Comparison of ENCODE assay signal across 10 cellular contexts in genomic region chr10:6399241-6399701, GRCh38.
DNase-seq lines count a peak whose midpoint lies in the region; ATAC-seq and TF ChIP-seq lines count a peak whose summit lies in the region.
"Had no signal": no experiment of that assay in that cellular context is flagged by ENCODE, and none has a peak within 500 bp of the region (broad histone marks: within the 10 kb centered on the region; RNA-seq: fewer than 3 reads in every experiment).

No MANE protein-coding gene starts in this region.

- H3K27ac ChIP-seq in upper lobe of right lung (no peak overlapping the region), gastrocnemius medialis (no peak overlapping the region)

- peaks cover 34 to 37% of the 10 kb centered on the region in 2 donors for H3K4me1 Mint-ChIP-seq in natural killer cell treated with Interleukin-12 subunit alpha and Interleukin-12 subunit beta and Interleukin-15 and Interleukin-18, amount 100 ng/mL, for 72 hours (ENCODE audit: low read depth in 2 of 2)
- peaks cover 7 to 8% of the 10 kb centered on the region in 2 donors for H3K4me1 Mint-ChIP-seq in natural killer cell

- intact Hi-C loops in natural killer cell (cut with micrococcal nuclease): no loop called here
- intact Hi-C loops in upper lobe of right lung (cut with DNase I): no loop called here
- intact Hi-C loops in gastrocnemius medialis (cut with DNase I; ENCODE audit: low total_unique reads): no loop called here

- no peak overlapping the region for H3K9ac ChIP-seq in adipocyte (ENCODE audit: low read length)

- no peaks in the 10 kb centered on the region for H3K9me3 Mint-ChIP-seq in natural killer cell treated with Interleukin-12 subunit alpha and Interleukin-12 subunit beta and Interleukin-15 and Interleukin-18, amount 100 ng/mL, for 72 hours
- H3K9me3 Mint-ChIP-seq in natural killer cell: no peaks in the 10 kb centered on the region

- in situ Hi-C loops in gastrocnemius medialis (cut with MboI; ENCODE audit: low sequenced_read_pairs in 4 of 4): loop anchor here in 3 of 4 donors (10.0 to 25.0 kb wide), 2 partner anchors 162 to 294 kb away; no protein-coding TSS in a partner anchor

- ATAC-seq in natural killer cell treated with Interleukin-12 subunit alpha and Interleukin-12 subunit beta and Interleukin-15 and Interleukin-18, amount 100 ng/mL, for 72 hours: no peak
- ATAC-seq in natural killer cell: no peak
- no peak for ATAC-seq in left lobe of liver
- peak; percentile 60 for ATAC-seq in upper lobe of right lung
- no peak for ATAC-seq in gastrocnemius medialis
- no peak for ATAC-seq in GM18873 (IDR thresholded peaks at IDR 0.05; ENCODE audit: low FRiP score, unreplicated experiment)
- ATAC-seq in GM21515 (IDR thresholded peaks at IDR 0.05; ENCODE audit: unreplicated experiment): no peak

- DNase-seq in natural killer cell treated with Interleukin-12 subunit alpha and Interleukin-12 subunit beta and Interleukin-15 and Interleukin-18, amount 100 ng/mL, for 72 hours (ENCODE audit: low spot score): no peak
- DNase-seq in natural killer cell (no peak), adipocyte (ENCODE audit: low read depth) (peak; percentile 85), left lobe of liver (ENCODE audit: low spot score) (peak; percentile 55), upper lobe of right lung (no peak), gastrocnemius medialis (no peak)
- DNase-seq: BE2C, SHP77 treated with DMSO at 0.1 percent for 48 hours had no signal

- peak overlapping the region; percentile 59 to 80 for H3K27ac Mint-ChIP-seq in natural killer cell treated with Interleukin-12 subunit alpha and Interleukin-12 subunit beta and Interleukin-15 and Interleukin-18, amount 100 ng/mL, for 72 hours
- no peak overlapping the region for H3K27ac Mint-ChIP-seq in natural killer cell

- H3K36me3 ChIP-seq in adipocyte (ENCODE audit: control insufficient read depth, insufficient read depth, low read length, severe bottlenecking) (no peaks in the 10 kb centered on the region), upper lobe of right lung (no peaks in the 10 kb centered on the region), gastrocnemius medialis (no peaks in the 10 kb centered on the region)
- H3K36me3 ChIP-seq: BE2C had no signal

- H3K36me3 Mint-ChIP-seq in natural killer cell treated with Interleukin-12 subunit alpha and Interleukin-12 subunit beta and Interleukin-15 and Interleukin-18, amount 100 ng/mL, for 72 hours: peaks cover 5% of the 10 kb centered on the region
- H3K36me3 Mint-ChIP-seq in natural killer cell: no peaks in the 10 kb centered on the region

- H3K4me1 ChIP-seq in adipocyte (ENCODE audit: control insufficient read depth, insufficient read depth, low read length) (peaks cover 4% of the 10 kb centered on the region), upper lobe of right lung (peaks cover 16% of the 10 kb centered on the region), gastrocnemius medialis (peaks cover 9 to 18% of the 10 kb centered on the region in 2 donors)
- H3K4me1 ChIP-seq: BE2C had no signal

- TF ChIP-seq CTCF in natural killer cell (IDR thresholded peaks at IDR 0.05) (no peak), upper lobe of right lung (IDR thresholded peaks at IDR 0.05) (no peak), gastrocnemius medialis (IDR thresholded peaks at IDR 0.05 in 4 of 5, conservative IDR thresholded peaks at IDR 0.05 in 1 of 5) (no peak)

- TF ChIP-seq POLR2A in gastrocnemius medialis (IDR thresholded peaks at IDR 0.05): no peak

- peaks cover 32% of the 10 kb centered on the region for H3K27me3 ChIP-seq in adipocyte (replicated peaks; ENCODE audit: control insufficient read depth, insufficient read depth, low read length)
- no peaks in the 10 kb centered on the region for H3K27me3 ChIP-seq in upper lobe of right lung
- H3K27me3 ChIP-seq in gastrocnemius medialis: no peaks in the 10 kb centered on the region
- H3K27me3 ChIP-seq: BE2C had no signal

- H3K4me3 Mint-ChIP-seq in natural killer cell treated with Interleukin-12 subunit alpha and Interleukin-12 subunit beta and Interleukin-15 and Interleukin-18, amount 100 ng/mL, for 72 hours: peak overlapping the region; percentile 34
- H3K4me3 Mint-ChIP-seq in natural killer cell: no peak overlapping the region

- H3K4me3 ChIP-seq in adipocyte (ENCODE audit: low read length) (no peak overlapping the region), upper lobe of right lung (no peak overlapping the region), gastrocnemius medialis (no peak overlapping the region)

- peaks cover 0 to 7% of the 10 kb centered on the region in 2 donors for H3K27me3 Mint-ChIP-seq in natural killer cell treated with Interleukin-12 subunit alpha and Interleukin-12 subunit beta and Interleukin-15 and Interleukin-18, amount 100 ng/mL, for 72 hours
- peaks cover 6 to 8% of the 10 kb centered on the region in 2 donors for H3K27me3 Mint-ChIP-seq in natural killer cell (ENCODE audit: low read depth in 2 of 2)

- H3K9me3 ChIP-seq in adipocyte (ENCODE audit: control insufficient read depth, low read length): no peaks in the 10 kb centered on the region
- no peaks in the 10 kb centered on the region for H3K9me3 ChIP-seq in upper lobe of right lung
- no peaks in the 10 kb centered on the region for H3K9me3 ChIP-seq in gastrocnemius medialis
- H3K9me3 ChIP-seq: BE2C had no signal

Comparison
In these comparisons a context has a peak if more than half of its experiments do, and no peak if none do; other contexts are left out.
1. H3K27ac Mint-ChIP-seq: peak in natural killer cell treated with Interleukin-12 subunit alpha and Interleukin-12 subunit beta and Interleukin-15 and Interleukin-18, amount 100 ng/mL, for 72 hours (2 of 2); none in natural killer cell (0 of 2).
2. DNase-seq: peak in adipocyte (single experiment) and left lobe of liver (single experiment); none in natural killer cell treated with Interleukin-12 subunit alpha and Interleukin-12 subunit beta and Interleukin-15 and Interleukin-18, amount 100 ng/mL, for 72 hours (single experiment), natural killer cell (single experiment), upper lobe of right lung (single experiment) and gastrocnemius medialis (0 of 2).